Comparison of ENCODE assay signal across 8 cellular contexts in genomic region chrX:71067727-71068051, GRCh38. TPM values are rescaled to one million over a fixed set of nuclear protein-coding genes. Genes with fewer than 3 reads are reported as not detected.
DNase-seq lines count a peak whose midpoint lies in the region; TF ChIP-seq lines count a peak whose summit lies in the region.

No MANE protein-coding gene starts in this region.

- H3K9me3 Mint-ChIP-seq in activated T-helper 1 cell treated with anti-CD3 and anti-CD28 coated beads, Interleukin-12 subunit alpha, Interleukin-12 subunit beta, Interleukin-2, Interleukin-4 antibody, amounts not matched to agents 30 ng/mL and 10 ng/mL and 1 ng/mL, durations not matched to agents 14 hours and 24 hours and 36 hours, result no peaks in the 10 kb centered on the region

- peaks cover 17% of the 10 kb centered on the region for H3K36me3 Mint-ChIP-seq in activated T-helper 1 cell treated with anti-CD3 and anti-CD28 coated beads, Interleukin-12 subunit alpha, Interleukin-12 subunit beta, Interleukin-2, Interleukin-4 antibody, amounts not matched to agents 30 ng/mL and 10 ng/mL and 1 ng/mL, durations not matched to agents 14 hours and 24 hours and 36 hours (ENCODE audit: low read depth)

- H3K27ac Mint-ChIP-seq in activated T-helper 1 cell treated with anti-CD3 and anti-CD28 coated beads, Interleukin-12 subunit alpha, Interleukin-12 subunit beta, Interleukin-2, Interleukin-4 antibody, amounts not matched to agents 30 ng/mL and 10 ng/mL and 1 ng/mL, durations not matched to agents 14 hours and 24 hours and 36 hours, result peak overlapping the region; percentile 96

- TF ChIP-seq CTCF in AG09309 (IDR thresholded peaks at IDR 0.05; ENCODE audit: control insufficient read depth, insufficient read depth, low read depth, low read length, missing control alignments) (no peak), HEK293 (tag by site-specific recombination; IDR thresholded peaks at IDR 0.05) (no peak), spleen (IDR thresholded peaks at IDR 0.05 in 8 of 11, conservative IDR thresholded peaks at IDR 0.05 in 3 of 11) (no peak)

- 1 to 38% (median 8%) methylated on average over 11 of the region's 11 CpGs for WGBS in spleen, 5 donors

- H3K9ac ChIP-seq in iPS-15b (ENCODE audit: low read depth, low read length), result peak overlapping the region; percentile 49

- H3K27ac ChIP-seq in HEK293 (ENCODE audit: extremely low read depth, low read depth, low read length), result peak overlapping the region; percentile 77
- H3K27ac ChIP-seq in spleen, result peak overlapping the region; percentile 72 to 93 (median 88)

- intact Hi-C loops in activated T-helper 1 cell treated with anti-CD3 and anti-CD28 coated beads, Interleukin-12 subunit alpha, Interleukin-12 subunit beta, Interleukin-2, Interleukin-4 antibody, amounts not matched to agents 30 ng/mL and 10 ng/mL and 1 ng/mL, durations not matched to agents 14 hours and 24 hours and 36 hours (cut with micrococcal nuclease), result loop anchor here (1.0 to 5.0 kb wide), 9 partner anchors 28 to 299 kb away; partner anchors contain the start of genes FOXO4, IL2RG, MED12 and NONO
- intact Hi-C loops in spleen (cut with DNase I; ENCODE audit: low total_unique reads), result no loop called here

- DNase-seq in AG09309 (ENCODE audit: low read depth) (no peak), spleen (no peak), cerebellum (ENCODE audit: low spot score) (no peak), EL (no peak), AG08395 (ENCODE audit: low spot score) (no peak)
- DNase-seq in activated T-helper 1 cell treated with anti-CD3 and anti-CD28 coated beads, Interleukin-12 subunit alpha, Interleukin-12 subunit beta, Interleukin-2, Interleukin-4 antibody, amounts not matched to agents 30 ng/mL and 10 ng/mL and 1 ng/mL, durations not matched to agents 14 hours and 24 hours and 36 hours (ENCODE audit: low spot score), result no peak

- H3K4me3 Mint-ChIP-seq in activated T-helper 1 cell treated with anti-CD3 and anti-CD28 coated beads, Interleukin-12 subunit alpha, Interleukin-12 subunit beta, Interleukin-2, Interleukin-4 antibody, amounts not matched to agents 30 ng/mL and 10 ng/mL and 1 ng/mL, durations not matched to agents 14 hours and 24 hours and 36 hours, result peak overlapping the region; percentile 98

- peaks cover 22% of the 10 kb centered on the region for H3K4me1 Mint-ChIP-seq in activated T-helper 1 cell treated with anti-CD3 and anti-CD28 coated beads, Interleukin-12 subunit alpha, Interleukin-12 subunit beta, Interleukin-2, Interleukin-4 antibody, amounts not matched to agents 30 ng/mL and 10 ng/mL and 1 ng/mL, durations not matched to agents 14 hours and 24 hours and 36 hours (ENCODE audit: low read depth)

- H3K4me3 ChIP-seq in AG09309 (ENCODE audit: control insufficient read depth, low read depth, low read length) (peak overlapping the region; percentile 67), HEK293 (ENCODE audit: low read depth, low read length) (peak overlapping the region; percentile 68), iPS-15b (ENCODE audit: low read depth, low read length) (peak overlapping the region; percentile 84), spleen (peak overlapping the region; percentile 40 to 82 (median 55))

- peaks cover 5% of the 10 kb centered on the region for H3K27me3 Mint-ChIP-seq in activated T-helper 1 cell treated with anti-CD3 and anti-CD28 coated beads, Interleukin-12 subunit alpha, Interleukin-12 subunit beta, Interleukin-2, Interleukin-4 antibody, amounts not matched to agents 30 ng/mL and 10 ng/mL and 1 ng/mL, durations not matched to agents 14 hours and 24 hours and 36 hours (ENCODE audit: insufficient read depth)

- no peaks in the 10 kb centered on the region for H3K27me3 ChIP-seq in iPS-15b (ENCODE audit: control insufficient read depth, insufficient read depth, low read length)
- H3K27me3 ChIP-seq in spleen (replicated peaks in 1 of 7), result no peaks in the 10 kb centered on the region

- POLR2A ChIA-PET in HEK293 (lab: Yijun Ruan, JAX), result interaction anchor here (0.6 to 1.4 kb wide), 5 partner anchors 14 to 188 kb away, joined by 3 to 11 read pairs (median 3); partner anchors contain the start of gene MED12

- H3K4me1 ChIP-seq in HEK293 (ENCODE audit: control insufficient read depth, insufficient read depth, low read length) (no peaks in the 10 kb centered on the region), iPS-15b (ENCODE audit: control insufficient read depth, insufficient read depth, low read length) (no peaks in the 10 kb centered on the region), spleen (peaks cover 0 to 22% (median 10%) of the 10 kb centered on the region in 6 donors)

- TF ChIP-seq POLR2A in spleen (IDR thresholded peaks at IDR 0.05), result no peak

- CTCF ChIA-PET in HEK293 (lab: Yijun Ruan, JAX), result interaction anchor here (0.6 to 1.0 kb wide), 2 partner anchors 98 to 112 kb away, joined by 3 to 5 read pairs; no protein-coding TSS in a partner anchor

- H3K36me3 ChIP-seq in HEK293 (ENCODE audit: control insufficient read depth in 2 of 2, insufficient read depth in 1 of 2, low read length in 2 of 2), result peaks cover 0 to 7% of the 10 kb centered on the region in 2 experiments; a peak in 2 of 3 replicates
- H3K36me3 ChIP-seq in iPS-15b (ENCODE audit: control insufficient read depth, insufficient read depth, low read length), result peaks cover 3% of the 10 kb centered on the region
- peaks cover 0 to 10% (median 0%) of the 10 kb centered on the region in 6 donors for H3K36me3 ChIP-seq in spleen

- no peaks in the 10 kb centered on the region; the same call in 1 of the 2 replicates for H3K9me3 ChIP-seq in HEK293 (ENCODE audit: control insufficient read depth, insufficient read depth, low read depth, low read length)
- H3K9me3 ChIP-seq in iPS-15b (ENCODE audit: control insufficient read depth, insufficient read depth, low read length), result no peaks in the 10 kb centered on the region
- H3K9me3 ChIP-seq in spleen, result no peaks in the 10 kb centered on the region

TF ChIP-seq in HEK293, 187 proteins besides CTCF, POLR2A, EP300 and RAD21 (continues in another document):
- TF ChIP-seq KLF17 (tag by site-specific recombination; IDR thresholded peaks at IDR 0.05) (peak; percentile 49; the same call in 1 of the 2 replicates), GFI1B (tag by site-specific recombination; IDR thresholded peaks at IDR 0.05) (no peak), ZNF600 (tag by site-specific recombination; IDR thresholded peaks at IDR 0.05) (no peak)

RNA-seq across cellular contexts. Expression of gene SNX12, which starts 0.4 kb away (rescaled TPM):
- 47.9 and 51.9 TPM in 2 replicates for total RNA-seq in activated T-helper 1 cell treated with anti-CD3 and anti-CD28 coated beads, Interleukin-12 subunit alpha, Interleukin-12 subunit beta, Interleukin-2, Interleukin-4 antibody, amounts not matched to agents 30 ng/mL and 10 ng/mL and 1 ng/mL, durations not matched to agents 14 hours and 24 hours and 36 hours
- 10 to 100 TPM; 37.1 to 47.6 (median 41.0) TPM for total RNA-seq in spleen
- 10 to 100 TPM; 11.7 to 28.7 (median 14.0) TPM for polyA plus RNA-seq in spleen
- total RNA-seq in cerebellum, result 50.1 TPM

RNA-seq across cellular contexts. Expression of gene FOXO4, which starts 28.0 kb away (rescaled TPM):
- 10.7 and 11.9 TPM in 2 replicates for total RNA-seq in activated T-helper 1 cell treated with anti-CD3 and anti-CD28 coated beads, Interleukin-12 subunit alpha, Interleukin-12 subunit beta, Interleukin-2, Interleukin-4 antibody, amounts not matched to agents 30 ng/mL and 10 ng/mL and 1 ng/mL, durations not matched to agents 14 hours and 24 hours and 36 hours
- 10 to 100 TPM; 19.1 to 50.9 (median 32.9) TPM for total RNA-seq in spleen
- polyA plus RNA-seq in spleen, result 10 to 100 TPM in 1 of 3 donors, 1 to 10 TPM in 2; 5.1 to 12.9 (median 5.8) TPM
- 6.1 TPM for total RNA-seq in cerebellum

RNA-seq across cellular contexts. Expression of gene CXorf65, which starts 38.9 kb away (rescaled TPM):
- 17.1 and 21.2 TPM in 2 replicates for total RNA-seq in activated T-helper 1 cell treated with anti-CD3 and anti-CD28 coated beads, Interleukin-12 subunit alpha, Interleukin-12 subunit beta, Interleukin-2, Interleukin-4 antibody, amounts not matched to agents 30 ng/mL and 10 ng/mL and 1 ng/mL, durations not matched to agents 14 hours and 24 hours and 36 hours
- total RNA-seq in spleen, result 10 to 100 TPM in 1 of 7 donors, 1 to 10 TPM in 6; 1.7 to 14.4 (median 6.7) TPM
- 10 to 100 TPM in 1 of 3 donors, 1 to 10 TPM in 2; 3.7 to 27.2 (median 7.5) TPM for polyA plus RNA-seq in spleen
- not detected for total RNA-seq in cerebellum

RNA-seq across cellular contexts. Expression of gene IL2RG, which starts 43.7 kb away (rescaled TPM):
- 375 and 397 TPM in 2 replicates for total RNA-seq in activated T-helper 1 cell treated with anti-CD3 and anti-CD28 coated beads, Interleukin-12 subunit alpha, Interleukin-12 subunit beta, Interleukin-2, Interleukin-4 antibody, amounts not matched to agents 30 ng/mL and 10 ng/mL and 1 ng/mL, durations not matched to agents 14 hours and 24 hours and 36 hours
- 100 to 1,000 TPM in 6 of 7 donors, 10 to 100 TPM in 1; 92.6 to 174 (median 127) TPM for total RNA-seq in spleen
- polyA plus RNA-seq in spleen, result 100 to 1,000 TPM in 2 of 3 donors, 10 to 100 TPM in 1; 89.8 to 155 (median 122) TPM
- total RNA-seq in cerebellum, result 0.64 TPM

RNA-seq across cellular contexts. Expression of gene MED12, which starts 50.7 kb away (rescaled TPM):
- 59.9 and 65.4 TPM in 2 replicates for total RNA-seq in activated T-helper 1 cell treated with anti-CD3 and anti-CD28 coated beads, Interleukin-12 subunit alpha, Interleukin-12 subunit beta, Interleukin-2, Interleukin-4 antibody, amounts not matched to agents 30 ng/mL and 10 ng/mL and 1 ng/mL, durations not matched to agents 14 hours and 24 hours and 36 hours
- 100 to 1,000 TPM in 3 of 7 donors, 10 to 100 TPM in 4; 90.0 to 151 (median 98.7) TPM for total RNA-seq in spleen
- 10 to 100 TPM in 1 of 3 donors, 1 to 10 TPM in 2; 5.2 to 15.6 (median 5.3) TPM for polyA plus RNA-seq in spleen
- 27.3 TPM for total RNA-seq in cerebellum
